In genomic region chr11:109085708-109086373, GRCh38 we compare ENCODE assay signal across 17 cellular contexts.
A peak's percentile ranks its signal among the peaks of the same experiment; 100 is the strongest.
DNase-seq lines count a peak whose midpoint lies in the region; FAIRE-seq and TF ChIP-seq lines count a peak whose summit lies in the region.
"Had no signal": no experiment of that assay in that cellular context is flagged by ENCODE, and none has a peak within 500 bp of the region (broad histone marks: within the 10 kb centered on the region; RNA-seq: fewer than 3 reads in every experiment).

No MANE protein-coding gene starts in this region.

- H3K4me1 Mint-ChIP-seq in astrocyte (ENCODE audit: low read depth, unreplicated experiment) = no peaks in the 10 kb centered on the region
- H3K4me1 Mint-ChIP-seq: activated naive CD8-positive, alpha-beta T cell treated with anti-CD3 and anti-CD28 coated beads, Interleukin-2, amount 10 ng/mL, durations not matched to agents 7 days and 5 days had no signal

- H3K27ac Mint-ChIP-seq in astrocyte (ENCODE audit: unreplicated experiment) = no peak overlapping the region
- H3K27ac Mint-ChIP-seq: activated naive CD8-positive, alpha-beta T cell treated with anti-CD3 and anti-CD28 coated beads, Interleukin-2, amount 10 ng/mL, durations not matched to agents 7 days and 5 days had no signal

- WGBS in neuronal stem cell (ENCODE audit: extremely low coverage in 2 of 2, insufficient read length in 2 of 2, insufficient replicate concordance in 1 of 2), 2 donors = no CpG with 5 or more reads among the region's 5 CpGs
- WGBS in tibial nerve, 2 donors = 65 to 76% methylated on average over 5 of the region's 5 CpGs

- H2AK5ac ChIP-seq in neuronal stem cell (ENCODE audit: low read depth, low read length) = no peak overlapping the region

- peak; percentile 72 for DNase-seq in AG08395 (ENCODE audit: low spot score)
- peak; percentile 40 for DNase-seq in HT1080 (ENCODE audit: low read depth)
- DNase-seq in astrocyte (ENCODE audit: low read depth) = no peak
- peak; percentile 22 for DNase-seq in hepatic stellate cell (ENCODE audit: low spot score)
- no peak for DNase-seq in neuronal stem cell (ENCODE audit: low spot score)
- no peak for DNase-seq in tibial nerve (ENCODE audit: low spot score in 2 of 2)
- DNase-seq in NCI-H1694 treated with DMSO at 0.1 percent for 48 hours (lab: John Stamatoyannopoulos, UW) = no peak
- DNase-seq in activated effector memory CD4-positive, alpha-beta T cell treated with Interleukin-2 at 50 U/mL for 16 hours = no peak
- DNase-seq: activated naive CD8-positive, alpha-beta T cell treated with anti-CD3 and anti-CD28 coated beads, Interleukin-2, amount 10 ng/mL, durations not matched to agents 7 days and 5 days; AML-193; DND-41; glutamatergic neuron; left lung; NCI-H2029; upper lobe of right lung; WERI-Rb-1 had no signal

- no peak overlapping the region for H2BK12ac ChIP-seq in neuronal stem cell (ENCODE audit: low read length)

- H4K8ac ChIP-seq in neuronal stem cell (ENCODE audit: low read depth, low read length) = no peak overlapping the region

- no peak for TF ChIP-seq POLR2A in tibial nerve (IDR thresholded peaks at IDR 0.05)

- H3K36me3 ChIP-seq in astrocyte (ENCODE audit: insufficient read depth, low read length) (no peaks in the 10 kb centered on the region), neuronal stem cell (replicated peaks in 1 of 2; ENCODE audit: control insufficient read depth in 2 of 2, insufficient read depth in 2 of 2, low read length in 2 of 2) (no peaks in the 10 kb centered on the region), tibial nerve (no peaks in the 10 kb centered on the region)
- H3K36me3 ChIP-seq: HAP-1, left lung, upper lobe of right lung, WERI-Rb-1 had no signal

- H3K9ac ChIP-seq in astrocyte (ENCODE audit: low read length) = no peak overlapping the region
- H3K9ac ChIP-seq in neuronal stem cell (ENCODE audit: low read depth, low read length, poor library complexity) = no peak overlapping the region

- H3K4me1 ChIP-seq in astrocyte (ENCODE audit: insufficient read depth, low read length) = no peaks in the 10 kb centered on the region
- H3K4me1 ChIP-seq in neuronal stem cell (ENCODE audit: control insufficient read depth in 2 of 2, insufficient read depth in 1 of 2, low read depth in 1 of 2, low read length in 2 of 2) = no peaks in the 10 kb centered on the region
- H3K4me1 ChIP-seq in tibial nerve = no peaks in the 10 kb centered on the region
- H3K4me1 ChIP-seq: HAP-1, left lung, upper lobe of right lung had no signal

- H3K9me3 ChIP-seq in astrocyte (ENCODE audit: insufficient read depth, low read depth, low read length) (no peaks in the 10 kb centered on the region), neuronal stem cell (replicated peaks in 1 of 2; ENCODE audit: control insufficient read depth in 2 of 2, insufficient read depth in 1 of 2, low read depth in 1 of 2, low read length in 2 of 2) (no peaks in the 10 kb centered on the region), tibial nerve (peaks cover 0 to 16% (median 0%) of the 10 kb centered on the region in 4 donors)
- H3K9me3 ChIP-seq: HAP-1, upper lobe of right lung had no signal

- no peak overlapping the region for H4K91ac ChIP-seq in neuronal stem cell (ENCODE audit: low read depth, low read length, poor library complexity)

- H2BK120ac ChIP-seq in neuronal stem cell (ENCODE audit: low read depth, low read length) = no peak overlapping the region

- H3K27me3 ChIP-seq in astrocyte (ENCODE audit: insufficient read depth, low read length) = no peaks in the 10 kb centered on the region
- H3K27me3 ChIP-seq in neuronal stem cell (ENCODE audit: control insufficient read depth in 3 of 3, insufficient read depth in 3 of 3, low read depth in 1 of 3, low read length in 3 of 3) = no peaks in the 10 kb centered on the region
- no peaks in the 10 kb centered on the region for H3K27me3 ChIP-seq in tibial nerve
- H3K27me3 ChIP-seq: left lung, upper lobe of right lung had no signal

- no peaks in the 10 kb centered on the region for H3K27me3 Mint-ChIP-seq in astrocyte (ENCODE audit: low read depth, unreplicated experiment)

- no peak overlapping the region for H3K23ac ChIP-seq in neuronal stem cell (ENCODE audit: low read depth, low read length, poor library complexity)

- no peak overlapping the region for H3K14ac ChIP-seq in neuronal stem cell (ENCODE audit: low read length)

- H3K4me2 ChIP-seq in astrocyte (ENCODE audit: low read length) (no peak overlapping the region), neuronal stem cell (ENCODE audit: insufficient read depth, low read length, poor library complexity, severe bottlenecking) (no peak overlapping the region)

- no peak overlapping the region for H3K18ac ChIP-seq in neuronal stem cell (ENCODE audit: low read length)

- no peak overlapping the region for H3K4ac ChIP-seq in neuronal stem cell (ENCODE audit: low read length)

- H3K9me3 Mint-ChIP-seq in astrocyte (ENCODE audit: unreplicated experiment) = peaks cover 10% of the 10 kb centered on the region
- H3K9me3 Mint-ChIP-seq: activated naive CD8-positive, alpha-beta T cell treated with anti-CD3 and anti-CD28 coated beads, Interleukin-2, amount 10 ng/mL, durations not matched to agents 7 days and 5 days had no signal

- TF ChIP-seq CTCF in astrocyte (IDR thresholded peaks at IDR 0.05; ENCODE audit: insufficient read depth, low read depth, low read length) = no peak
- TF ChIP-seq CTCF in tibial nerve (IDR thresholded peaks at IDR 0.05) = no peak

- no peak overlapping the region for H2BK15ac ChIP-seq in neuronal stem cell (ENCODE audit: low read length)

- H2BK5ac ChIP-seq in neuronal stem cell (ENCODE audit: low read length) = no peak overlapping the region

- H3K4me3 ChIP-seq in astrocyte (ENCODE audit: insufficient read depth, low read depth, low read length) = no peak overlapping the region
- no peak overlapping the region for H3K4me3 ChIP-seq in neuronal stem cell (ENCODE audit: low read length in 2 of 2)
- no peak overlapping the region for H3K4me3 ChIP-seq in tibial nerve
- H3K4me3 ChIP-seq: HAP-1, left lung, upper lobe of right lung had no signal

- peak; percentile 79 for FAIRE-seq in astrocyte (lab: Jason Lieb, UNC)

- H3K79me2 ChIP-seq in astrocyte (ENCODE audit: insufficient read depth, low read length) = no peaks in the 10 kb centered on the region

- no peaks in the 10 kb centered on the region for H4K20me1 ChIP-seq in astrocyte (ENCODE audit: insufficient read depth, low read length)

- H3K27ac ChIP-seq in astrocyte (ENCODE audit: low read depth, low read length) (no peak overlapping the region), neuronal stem cell (replicated peaks; ENCODE audit: low read length) (no peak overlapping the region), tibial nerve (no peak overlapping the region)
- H3K27ac ChIP-seq: left lung, upper lobe of right lung, WERI-Rb-1 had no signal

- no peaks in the 10 kb centered on the region for H3K36me3 Mint-ChIP-seq in astrocyte (ENCODE audit: low read depth, unreplicated experiment)
- H3K36me3 Mint-ChIP-seq: activated naive CD8-positive, alpha-beta T cell treated with anti-CD3 and anti-CD28 coated beads, Interleukin-2, amount 10 ng/mL, durations not matched to agents 7 days and 5 days had no signal

- no peaks in the 10 kb centered on the region for H3K79me1 ChIP-seq in neuronal stem cell (ENCODE audit: low read depth, low read length)

- H2AFZ ChIP-seq in astrocyte (ENCODE audit: low read depth, low read length) (no peak overlapping the region), neuronal stem cell (ENCODE audit: low read length) (no peak overlapping the region)

- no peak overlapping the region for H3K4me3 Mint-ChIP-seq in astrocyte (ENCODE audit: unreplicated experiment)
- H3K4me3 Mint-ChIP-seq: activated naive CD8-positive, alpha-beta T cell treated with anti-CD3 and anti-CD28 coated beads, Interleukin-2, amount 10 ng/mL, durations not matched to agents 7 days and 5 days had no signal

- no peak for TF ChIP-seq EP300 in tibial nerve (IDR thresholded peaks at IDR 0.05)

Comparison
In these comparisons a context has a peak if more than half of its experiments do, and no peak if none do; other contexts are left out.
1. DNase-seq: peak in AG08395 (single experiment), HT1080 (single experiment) and hepatic stellate cell (single experiment); none in astrocyte (single experiment), neuronal stem cell (single experiment), tibial nerve (0 of 2), NCI-H1694 treated with DMSO at 0.1 percent for 48 hours (single experiment) and activated effector memory CD4-positive, alpha-beta T cell treated with Interleukin-2 at 50 U/mL for 16 hours (single experiment).